8 cellular contexts compared by ENCODE assay signal in the genomic region with DNA sequence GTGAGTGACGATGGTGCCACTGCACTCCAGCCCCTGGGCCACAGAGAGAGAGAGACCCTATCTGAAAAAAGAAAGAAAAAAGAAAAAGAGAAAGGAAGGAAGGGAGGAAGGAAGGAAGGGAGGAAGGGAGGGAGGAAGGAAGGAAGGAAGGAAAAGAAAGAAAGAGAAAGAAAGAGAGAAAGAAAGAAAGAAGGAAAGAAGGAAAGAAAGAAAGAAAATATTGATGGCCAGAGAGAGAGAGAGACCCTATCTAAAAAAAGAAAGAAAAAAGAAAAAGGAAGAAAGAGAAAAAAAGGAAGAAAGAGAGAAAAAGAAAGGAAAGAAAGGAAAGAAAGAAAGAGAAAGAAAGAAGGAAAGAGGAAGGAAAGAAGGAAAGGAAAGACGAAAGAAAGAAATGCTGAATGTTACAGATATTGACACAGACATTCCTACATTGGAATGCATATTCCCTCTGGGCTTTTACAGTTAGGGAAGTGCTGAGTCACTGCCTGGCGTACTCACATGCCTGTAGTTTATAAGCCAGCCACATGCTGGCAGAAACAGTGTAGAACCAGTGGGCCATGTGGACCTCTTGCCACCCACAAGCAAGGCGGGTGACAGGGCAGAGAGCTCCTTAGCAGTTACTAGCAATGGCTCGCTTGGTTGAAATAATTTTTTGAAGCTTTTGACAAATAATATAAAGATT. TPM values are rescaled to one million over a fixed set of nuclear protein-coding genes. Genes with fewer than 3 reads are reported as not detected.
DNase-seq lines count a peak whose midpoint lies in the region; ATAC-seq, FAIRE-seq and TF ChIP-seq lines count a peak whose summit lies in the region.

No MANE protein-coding gene starts in this region.

- H3K4me3 ChIP-seq in OCI-LY3 (ENCODE audit: low read length) (no peak overlapping the region), esophagus muscularis mucosa (no peak overlapping the region), pancreas (no peak overlapping the region)

- TF ChIP-seq EP300 in esophagus muscularis mucosa (IDR thresholded peaks at IDR 0.05), result no peak

- H3K36me3 ChIP-seq in OCI-LY3 (replicated peaks; ENCODE audit: low read depth, low read length), result peaks cover 5% of the 10 kb centered on the region
- no peaks in the 10 kb centered on the region for H3K36me3 ChIP-seq in esophagus muscularis mucosa
- no peaks in the 10 kb centered on the region for H3K36me3 ChIP-seq in pancreas

- WGBS in esophagus muscularis mucosa, result 54% methylated on average over 5 of the region's 5 CpGs
- 51 to 54% methylated on average over 5 of the region's 5 CpGs for WGBS in pancreas, 2 donors

- ATAC-seq in pancreas, result peak; percentile 63 to 90 (median 80)
- ATAC-seq in GM21825 (IDR thresholded peaks at IDR 0.05; ENCODE audit: unreplicated experiment), result no peak

- H3K9me3 ChIP-seq in OCI-LY3 (ENCODE audit: insufficient read depth, low read length), result peaks cover 7% of the 10 kb centered on the region; the same call in 1 of the 2 replicates
- H3K9me3 ChIP-seq in esophagus muscularis mucosa, result peaks cover 0 to 4% (median 1%) of the 10 kb centered on the region in 4 donors
- H3K9me3 ChIP-seq in pancreas, result peaks cover 0 to 4% (median 0%) of the 10 kb centered on the region in 4 donors

- H3K4me1 ChIP-seq in OCI-LY3 (ENCODE audit: low read length), result peaks cover 26% of the 10 kb centered on the region
- peaks cover 13 to 15% (median 15%) of the 10 kb centered on the region in 4 donors for H3K4me1 ChIP-seq in esophagus muscularis mucosa
- peaks cover 0 to 5% (median 0%) of the 10 kb centered on the region in 3 donors for H3K4me1 ChIP-seq in pancreas

- H2AFZ ChIP-seq in OCI-LY3 (ENCODE audit: low read depth, low read length), result peak overlapping the region; percentile 38; the same call in 1 of the 2 replicates

- TF ChIP-seq POLR2A in esophagus muscularis mucosa (IDR thresholded peaks at IDR 0.05; ENCODE audit: low read depth), result no peak

- no peak overlapping the region for H3K9ac ChIP-seq in OCI-LY3 (ENCODE audit: low read length)

- no peaks in the 10 kb centered on the region for H4K20me1 ChIP-seq in OCI-LY3 (ENCODE audit: insufficient read depth, low read length)

- H3K79me2 ChIP-seq in OCI-LY3 (ENCODE audit: low read length), result no peaks in the 10 kb centered on the region

- FAIRE-seq in pancreas (lab: Jason Lieb, UNC), result no peak

- no peak overlapping the region for H3K27ac ChIP-seq in OCI-LY3 (ENCODE audit: low read length)
- peak overlapping the region in 3 of 4 donors; percentile 3 to 70 (median 34) for H3K27ac ChIP-seq in esophagus muscularis mucosa (replicated peaks in 1 of 4)
- H3K27ac ChIP-seq in pancreas, result peak overlapping the region in 1 of 4 donors; percentile 35

- no peak for TF ChIP-seq CTCF in OCI-LY3 (IDR thresholded peaks at IDR 0.05; ENCODE audit: low read depth, low read length)
- TF ChIP-seq CTCF in esophagus muscularis mucosa (IDR thresholded peaks at IDR 0.05), result peak in 1 of 3 experiments; percentile 23
- TF ChIP-seq CTCF in pancreas (IDR thresholded peaks at IDR 0.05), result no peak

- intact Hi-C loops in esophagus muscularis mucosa (cut with DNase I) (no loop called here), pancreas (cut with DNase I) (no loop called here)

- peak; percentile 83 for DNase-seq in Daoy (ENCODE audit: low read depth)
- DNase-seq in esophagus muscularis mucosa (ENCODE audit: extremely low spot score), result peak; percentile 78
- DNase-seq in pancreas, result peak in 2 of 6 donors; percentile 3 to 39
- no peak for DNase-seq in SKM-1 (lab: John Stamatoyannopoulos, UW; ENCODE audit: unreplicated experiment)
- no peak for DNase-seq in NOMO-1 (lab: John Stamatoyannopoulos, UW; ENCODE audit: unreplicated experiment in 2 of 2)
- no peak for DNase-seq in inferior parietal cortex (ENCODE audit: extremely low spot score)

- H3K4me2 ChIP-seq in OCI-LY3 (ENCODE audit: low read length), result no peak overlapping the region

- H3K27me3 ChIP-seq in OCI-LY3 (ENCODE audit: low read depth, low read length), result no peaks in the 10 kb centered on the region
- H3K27me3 ChIP-seq in esophagus muscularis mucosa, result no peaks in the 10 kb centered on the region
- no peaks in the 10 kb centered on the region for H3K27me3 ChIP-seq in pancreas

RNA-seq across cellular contexts. Expression of gene SLC46A3, which starts 34.6 kb away (rescaled TPM):
- 7.1 and 12.7 TPM in 2 replicates for total RNA-seq in Daoy (2014; rRNA removed; shearing (Covaris generic))
- 10 to 100 TPM in 3 of 4 donors, 1 to 10 TPM in 1; 9.4 to 14.0 (median 10.6) TPM for total RNA-seq in esophagus muscularis mucosa
- 1 to 10 TPM; 3.3 to 9.0 (median 6.0) TPM for total RNA-seq in pancreas
- polyA plus RNA-seq in pancreas, result 1 to 10 TPM; 3.5 to 7.2 TPM

Comparison
In these comparisons a context has a peak if more than half of its experiments do, and no peak if none do; other contexts are left out.
1. DNase-seq: peak in Daoy (single experiment) and esophagus muscularis mucosa (single experiment); none in SKM-1 (single experiment), NOMO-1 (0 of 2) and inferior parietal cortex (single experiment).